In the genomic region with DNA sequence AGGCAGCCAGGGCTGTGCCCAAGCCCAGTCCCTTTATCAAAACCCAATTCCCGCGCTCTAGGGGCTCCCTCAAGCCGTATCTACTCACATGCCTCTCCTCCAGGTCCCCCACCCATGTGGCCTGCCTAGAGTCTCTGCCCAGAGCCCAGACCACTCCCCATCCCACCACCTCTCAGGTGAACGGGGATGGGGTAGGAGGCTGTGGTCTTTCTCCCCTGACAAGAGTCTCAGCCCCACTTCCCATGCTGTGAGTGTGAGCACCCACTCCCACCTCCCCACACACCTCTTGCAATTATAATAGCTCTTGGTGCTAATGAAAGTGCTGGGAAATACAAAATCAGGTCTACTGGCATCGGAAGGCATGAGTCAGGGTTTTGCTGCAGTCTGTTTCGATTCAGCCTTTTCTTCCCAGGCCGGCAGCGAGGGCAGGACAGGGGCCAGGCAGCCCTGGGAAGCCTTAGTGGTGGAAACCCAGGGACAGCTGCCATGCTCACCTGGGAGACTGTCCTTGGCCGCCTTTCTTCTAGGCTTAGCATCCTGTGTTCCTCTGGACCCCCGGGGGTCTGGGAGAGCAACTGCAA, we compare ENCODE assay signal across 16 cellular contexts. TPM values are rescaled to one million over a fixed set of nuclear protein-coding genes. Genes with fewer than 3 reads are reported as not detected.
"Had no signal": no experiment of that assay in that cellular context is flagged by ENCODE, and none has a peak within 500 bp of the region (broad histone marks: within the 10 kb centered on the region; RNA-seq: fewer than 3 reads in every experiment).

No MANE protein-coding gene starts in this region.

- DNase-seq: activated CD4-positive, alpha-beta memory T cell treated with anti-CD3 and anti-CD28 coated beads for 36 hours; activated CD8-positive, alpha-beta memory T cell treated with anti-CD3 and anti-CD28 coated beads, Interleukin-2, amount 50 U/mL, for 48 hours; activated naive CD4-positive, alpha-beta T cell treated with anti-CD3 and anti-CD28 coated beads for 36 hours; retina; SJCRH30; stimulated activated CD4-positive, alpha-beta T cell treated with anti-CD3 and anti-CD28 coated beads, Interleukin-1b, Interleukin-23, amount 100 ng/mL, for 48 hours; stimulated activated naive B cell treated with anti-CD40 and anti-IgM and Interleukin-4, amounts not matched to agents 10 μg/mL and 1 μg/mL and 100 μg/mL, for 72 hours; SW 1271 had no signal

- H3K9me3 ChIP-seq: heart left ventricle, SJCRH30 had no signal

- H3K27ac ChIP-seq: cardiac muscle cell, heart left ventricle, SJCRH30 had no signal

- H3K4me3 ChIP-seq: cardiac muscle cell, heart left ventricle, SJCRH30 had no signal

- H3K4me1 ChIP-seq: SJCRH30 had no signal

- H3K27me3 ChIP-seq: cardiac muscle cell, heart left ventricle had no signal

- H3K36me3 ChIP-seq: cardiac muscle cell, heart left ventricle, SJCRH30 had no signal

- ATAC-seq: stimulated activated naive B cell treated with anti-CD40 and anti-IgM and Interleukin-4, amounts not matched to agents 10 μg/mL and 1 μg/mL and 100 μg/mL, for 72 hours had no signal

RNA-seq across cellular contexts. Expression of a gene that starts 16.7 kb away (rescaled TPM):
- total RNA-seq: activated CD4-positive, alpha-beta memory T cell treated with anti-CD3 and anti-CD28 coated beads for 36 hours; activated naive CD4-positive, alpha-beta T cell treated with anti-CD3 and anti-CD28 coated beads for 36 hours; cardiac muscle cell; dermis microvascular lymphatic vessel endothelial cell; fibroblast of villous mesenchyme; left lobe of liver; osteoblast; SJCRH30 had no signal
- polyA plus RNA-seq: cardiac muscle cell had no signal

RNA-seq across cellular contexts. Expression of a gene that starts 26.6 kb away (rescaled TPM):
- total RNA-seq: activated naive CD4-positive, alpha-beta T cell treated with anti-CD3 and anti-CD28 coated beads for 36 hours; cardiac muscle cell; dermis microvascular lymphatic vessel endothelial cell; fibroblast of villous mesenchyme; natural killer cell treated with Interleukin-12 subunit alpha and Interleukin-12 subunit beta and Interleukin-15 and Interleukin-18, amount 100 ng/mL, for 72 hours; osteoblast; SJCRH30; subcutaneous adipose tissue had no signal
- polyA plus RNA-seq: cardiac muscle cell, heart left ventricle had no signal
